In genomic region chr6:152085533-152085932, GRCh38 we compare ENCODE assay signal across 25 cellular contexts.
DNase-seq lines count a peak whose midpoint lies in the region; TF ChIP-seq lines count a peak whose summit lies in the region.
"Had no signal": no experiment of that assay in that cellular context is flagged by ENCODE, and none has a peak within 500 bp of the region (broad histone marks: within the 10 kb centered on the region; RNA-seq: fewer than 3 reads in every experiment).

No MANE protein-coding gene starts in this region.

- dilution Hi-C loops in mammary epithelial cell (cut with HindIII; ENCODE audit: low sequenced_read_pairs), result no loop called here

- peaks cover 5% of the 10 kb centered on the region for H3K27me3 Mint-ChIP-seq in endodermal cell (ENCODE audit: insufficient read depth)

- no peak overlapping the region for H2BK15ac ChIP-seq in mesenchymal stem cell (ENCODE audit: low read depth, poor library complexity, severe bottlenecking)

- H4K20me1 ChIP-seq in mammary epithelial cell (ENCODE audit: insufficient read depth, low read length), result no peaks in the 10 kb centered on the region

- H3K4ac ChIP-seq in mesenchymal stem cell (ENCODE audit: low read depth in 1 of 2, low read length in 2 of 2), result no peak overlapping the region

- no peak overlapping the region for H3K23ac ChIP-seq in mesenchymal stem cell (ENCODE audit: low read length in 2 of 2)

- intact Hi-C loops in mammary epithelial cell (cut with micrococcal nuclease), result no loop called here

- H2BK12ac ChIP-seq in mesenchymal stem cell (ENCODE audit: low read length in 2 of 2), result no peak overlapping the region

- H2AK5ac ChIP-seq in mesenchymal stem cell (ENCODE audit: low read length, severe bottlenecking), result no peak overlapping the region

- H3K18ac ChIP-seq in mesenchymal stem cell (ENCODE audit: low read depth in 1 of 2, low read length in 2 of 2), result no peak overlapping the region

- no peak overlapping the region for H3K14ac ChIP-seq in mesenchymal stem cell (ENCODE audit: low read length in 2 of 2)

- no peak overlapping the region for H2AFZ ChIP-seq in mammary epithelial cell (ENCODE audit: low read depth, low read length)
- no peak overlapping the region for H2AFZ ChIP-seq in mesenchymal stem cell (ENCODE audit: low read depth, low read length)
- H2AFZ ChIP-seq: neural progenitor cell had no signal

- H3K4me1 ChIP-seq in mammary epithelial cell (ENCODE audit: insufficient read depth, low read length) (peaks cover 30% of the 10 kb centered on the region), mesenchymal stem cell (ENCODE audit: control insufficient read depth, insufficient read depth, low read depth, low read length) (no peaks in the 10 kb centered on the region), endodermal cell (ENCODE audit: control insufficient read depth, insufficient read depth, low read length) (no peaks in the 10 kb centered on the region)
- H3K4me1 ChIP-seq: neural progenitor cell, tibial nerve had no signal

- H3K27me3 ChIP-seq in mammary epithelial cell (ENCODE audit: insufficient read depth, low read length) (no peaks in the 10 kb centered on the region), mesenchymal stem cell (ENCODE audit: control insufficient read depth in 1 of 2, insufficient read depth in 1 of 2, low read length in 2 of 2) (no peaks in the 10 kb centered on the region), endodermal cell (ENCODE audit: control insufficient read depth, insufficient read depth, low read length, poor library complexity, severe bottlenecking) (no peaks in the 10 kb centered on the region)
- H3K27me3 ChIP-seq: neural progenitor cell, tibial nerve had no signal

- CTCF ChIA-PET in mammary epithelial cell (lab: Charles Lee; ENCODE audit: low non-redundant PET), result no interaction called here

- 56% methylated on average over 3 of the region's 3 CpGs for WGBS in mammary epithelial cell (ENCODE audit: low coverage, missing lambda C conversion rate)
- WGBS in mesenchymal stem cell, result 54% methylated on average over 3 of the region's 3 CpGs
- WGBS in endodermal cell (ENCODE audit: insufficient coverage in 1 of 2, insufficient read length in 1 of 2), 2 experiments, result 90 to 92% methylated on average over 2 to 3 of the region's 3 CpGs

- TF ChIP-seq CTCF in mammary epithelial cell (conservative IDR thresholded peaks at IDR 0.05 in 1 of 2, IDR thresholded peaks at IDR 0.05 in 1 of 2; ENCODE audit: extremely low read depth in 1 of 2, insufficient read depth in 1 of 2, low read depth in 1 of 2, low read length in 2 of 2) (no peak), endodermal cell (conservative IDR thresholded peaks at IDR 0.05) (no peak)

- no peak overlapping the region for H3K4me3 ChIP-seq in mammary epithelial cell (replicated peaks in 1 of 3; ENCODE audit: insufficient read depth in 1 of 3, low read depth in 2 of 3, low read length in 3 of 3)
- H3K4me3 ChIP-seq in mesenchymal stem cell (ENCODE audit: insufficient read depth in 1 of 2, low read depth in 1 of 2, low read length in 2 of 2), result no peak overlapping the region
- H3K4me3 ChIP-seq in endodermal cell (ENCODE audit: low read length), result no peak overlapping the region
- H3K4me3 ChIP-seq: neural progenitor cell, SK-N-MC, tibial nerve had no signal

- in situ Hi-C loops in mammary epithelial cell (cut with MboI; ENCODE audit: low sequenced_read_pairs in 2 of 2), result no loop called here
- in situ Hi-C loops in G401 (cut with HindIII; ENCODE audit: low sequenced_read_pairs), result no loop called here

- H3K4me2 ChIP-seq in mammary epithelial cell (ENCODE audit: insufficient read depth, low read depth, low read length) (no peak overlapping the region), mesenchymal stem cell (ENCODE audit: low read length, poor library complexity, severe bottlenecking) (no peak overlapping the region)
- H3K4me2 ChIP-seq: neural progenitor cell had no signal

- H3K9ac ChIP-seq in mammary epithelial cell (ENCODE audit: insufficient read depth, low read length), result no peak overlapping the region
- no peak overlapping the region for H3K9ac ChIP-seq in mesenchymal stem cell (ENCODE audit: low read length)
- H3K9ac ChIP-seq in endodermal cell (ENCODE audit: extremely low read depth, low read length, poor library complexity, severe bottlenecking), result no peak overlapping the region
- H3K9ac ChIP-seq: neural progenitor cell had no signal

- H3K79me2 ChIP-seq in mammary epithelial cell (ENCODE audit: insufficient read depth, low read length), result no peaks in the 10 kb centered on the region

- H4K91ac ChIP-seq in mesenchymal stem cell (ENCODE audit: low read length), result no peak overlapping the region

- no peak overlapping the region for H2BK120ac ChIP-seq in mesenchymal stem cell (ENCODE audit: low read depth, low read length)

- BruUV-seq in mammary epithelial cell (replicated peaks; lab: Mats Ljungman, UMichigan), result no TSS peak

- H2BK5ac ChIP-seq in mesenchymal stem cell (ENCODE audit: low read depth, low read length, poor library complexity, severe bottlenecking), result no peak overlapping the region

- H3K9me3 Mint-ChIP-seq in endodermal cell, result peaks cover 13% of the 10 kb centered on the region

- H3K9me3 ChIP-seq in mammary epithelial cell (replicated peaks; ENCODE audit: insufficient read depth, low read length), result no peaks in the 10 kb centered on the region
- no peaks in the 10 kb centered on the region for H3K9me3 ChIP-seq in mesenchymal stem cell (ENCODE audit: control insufficient read depth, low read length)
- no peaks in the 10 kb centered on the region for H3K9me3 ChIP-seq in endodermal cell (ENCODE audit: control insufficient read depth, low read length)

- no peak overlapping the region for H3K27ac Mint-ChIP-seq in endodermal cell
- H3K27ac Mint-ChIP-seq: activated CD8-positive, alpha-beta T cell treated with anti-CD3 and anti-CD28 coated beads, Interleukin-2, amount 10 ng/mL, durations not matched to agents 7 days and 5 days; activated naive CD4-positive, alpha-beta T cell treated with anti-CD3 and anti-CD28 coated beads for 36 hours; CD4-positive, alpha-beta memory T cell; neural progenitor cell; progenitor cell of endocrine pancreas; stimulated activated naive CD8-positive, alpha-beta T cell treated with anti-CD3 and anti-CD28 coated beads, Interleukin-15, amount 100 ng/mL, for 72 hours had no signal

- H3K27ac ChIP-seq in mammary epithelial cell (ENCODE audit: insufficient read depth, low read depth, low read length), result peak overlapping the region; percentile 13
- no peak overlapping the region for H3K27ac ChIP-seq in mesenchymal stem cell (ENCODE audit: low read length, poor library complexity, severe bottlenecking)
- no peak overlapping the region for H3K27ac ChIP-seq in endodermal cell (ENCODE audit: low read depth, low read length)
- H3K27ac ChIP-seq: neural progenitor cell, SK-N-MC, tibial nerve had no signal

- H3K36me3 Mint-ChIP-seq in endodermal cell (ENCODE audit: low read depth), result no peaks in the 10 kb centered on the region
- H3K36me3 Mint-ChIP-seq: neural progenitor cell had no signal

- H3K79me1 ChIP-seq in mesenchymal stem cell (replicated peaks; ENCODE audit: low read length, poor library complexity, severe bottlenecking), result no peaks in the 10 kb centered on the region

- H4K8ac ChIP-seq in mesenchymal stem cell (ENCODE audit: low read length), result no peak overlapping the region

- H3K4me1 Mint-ChIP-seq in endodermal cell, result no peaks in the 10 kb centered on the region
- H3K4me1 Mint-ChIP-seq: CD4-positive, alpha-beta memory T cell; neural progenitor cell; stimulated activated naive CD8-positive, alpha-beta T cell treated with anti-CD3 and anti-CD28 coated beads, Interleukin-15, amount 100 ng/mL, for 72 hours had no signal

- no peak overlapping the region for H3K4me3 Mint-ChIP-seq in endodermal cell
- H3K4me3 Mint-ChIP-seq: activated CD8-positive, alpha-beta T cell treated with anti-CD3 and anti-CD28 coated beads, Interleukin-2, amount 10 ng/mL, durations not matched to agents 7 days and 5 days; activated naive CD4-positive, alpha-beta T cell treated with anti-CD3 and anti-CD28 coated beads for 36 hours; activated T-cell treated with anti-CD3 and anti-CD28 coated beads, Interleukin-2, amount 50 U/mL, for 4 hours; CD4-positive, alpha-beta memory T cell; neural progenitor cell; stimulated activated naive CD8-positive, alpha-beta T cell treated with anti-CD3 and anti-CD28 coated beads, Interleukin-15, amount 100 ng/mL, for 72 hours had no signal

- DNase-seq in EL (peak; percentile 39), LHCN-M2 (ENCODE audit: low read depth) (peak; percentile 67), mammary epithelial cell (peak; percentile 85), mesenchymal stem cell (peak; percentile 30), NCI-H69 (lab: John Stamatoyannopoulos, UW) (no peak), G401 (ENCODE audit: low spot score) (no peak), endodermal cell (no peak)
- no peak for DNase-seq in stimulated activated CD4-positive, alpha-beta T cell treated with anti-CD3 and anti-CD28 coated beads, Interleukin-1b, Interleukin-23, amount 100 ng/mL, for 48 hours
- DNase-seq: activated CD8-positive, alpha-beta T cell treated with anti-CD3 and anti-CD28 coated beads, Interleukin-2, amount 10 ng/mL, durations not matched to agents 7 days and 5 days; activated naive CD4-positive, alpha-beta T cell treated with anti-CD3 and anti-CD28 coated beads for 36 hours; activated T-cell treated with anti-CD3 and anti-CD28 coated beads, Interleukin-2, amount 50 U/mL, for 4 hours; aorta; CD4-positive, alpha-beta memory T cell; effector CD4-positive, alpha-beta T cell; head of caudate nucleus; left ventricle myocardium superior; MM.1S; OCI-M1; small intestine; stimulated activated CD4-positive, alpha-beta T cell treated with anti-CD3 and anti-CD28 coated beads, Interleukin-2, amount 100 ng/mL, for 48 hours; stimulated activated naive CD8-positive, alpha-beta T cell treated with anti-CD3 and anti-CD28 coated beads, Interleukin-15, amount 100 ng/mL, for 72 hours had no signal

- no peaks in the 10 kb centered on the region for H3K36me3 ChIP-seq in mammary epithelial cell (ENCODE audit: insufficient read depth, low read length)
- H3K36me3 ChIP-seq in mesenchymal stem cell (ENCODE audit: control insufficient read depth in 1 of 2, insufficient read depth in 2 of 2, low read depth in 1 of 2, low read length in 2 of 2), result no peaks in the 10 kb centered on the region
- H3K36me3 ChIP-seq in endodermal cell (ENCODE audit: control insufficient read depth, insufficient read depth, low read length), result no peaks in the 10 kb centered on the region
- H3K36me3 ChIP-seq: neural progenitor cell, tibial nerve had no signal

Comparison
In these comparisons a context has a peak if more than half of its experiments do, and no peak if none do; other contexts are left out.
1. DNase-seq: peak in EL (single experiment), LHCN-M2 (single experiment), mammary epithelial cell (single experiment) and mesenchymal stem cell (single experiment); none in NCI-H69 (single experiment), G401 (single experiment), endodermal cell (single experiment) and stimulated activated CD4-positive, alpha-beta T cell treated with anti-CD3 and anti-CD28 coated beads, Interleukin-1b, Interleukin-23, amount 100 ng/mL, for 48 hours (single experiment).